1 cellular context compared by ENCODE assay signal in genomic region chr6:12577124-12577845, GRCh38.
TF ChIP-seq lines count a peak whose summit lies in the region.

No MANE protein-coding gene starts in this region.

TF ChIP-seq in A549, 52 proteins besides CTCF, POLR2A, EP300 and RAD21 (continued from another document):
- no peak for TF ChIP-seq KDM1A (IDR thresholded peaks at IDR 0.05; ENCODE audit: low read depth)
- no peak for TF ChIP-seq ZNF302 (CRISPR knock-in tag; IDR thresholded peaks at IDR 0.05)
- no peak for TF ChIP-seq JUNB (IDR thresholded peaks at IDR 0.05)
- no peak for TF ChIP-seq SREBF2 (IDR thresholded peaks at IDR 0.05)
- TF ChIP-seq CHD2 (IDR thresholded peaks at IDR 0.05; ENCODE audit: low read length, partially characterized antibody) = no peak
- TF ChIP-seq NFE2L2 (conservative IDR thresholded peaks at IDR 0.05; ENCODE audit: low read length) = no peak
- no peak for TF ChIP-seq BHLHE40 (IDR thresholded peaks at IDR 0.05; ENCODE audit: low read depth, low read length)
- TF ChIP-seq HES2 (IDR thresholded peaks at IDR 0.05) = no peak
- no peak for TF ChIP-seq CBX2 (IDR thresholded peaks at IDR 0.05; ENCODE audit: borderline replicate concordance, low read depth)
- TF ChIP-seq ATOH8 (CRISPR knock-in tag; IDR thresholded peaks at IDR 0.05; ENCODE audit: low read depth) = no peak
- no peak for TF ChIP-seq GATA3 (IDR thresholded peaks at IDR 0.05; ENCODE audit: borderline replicate concordance)
- TF ChIP-seq, protein P1, sequence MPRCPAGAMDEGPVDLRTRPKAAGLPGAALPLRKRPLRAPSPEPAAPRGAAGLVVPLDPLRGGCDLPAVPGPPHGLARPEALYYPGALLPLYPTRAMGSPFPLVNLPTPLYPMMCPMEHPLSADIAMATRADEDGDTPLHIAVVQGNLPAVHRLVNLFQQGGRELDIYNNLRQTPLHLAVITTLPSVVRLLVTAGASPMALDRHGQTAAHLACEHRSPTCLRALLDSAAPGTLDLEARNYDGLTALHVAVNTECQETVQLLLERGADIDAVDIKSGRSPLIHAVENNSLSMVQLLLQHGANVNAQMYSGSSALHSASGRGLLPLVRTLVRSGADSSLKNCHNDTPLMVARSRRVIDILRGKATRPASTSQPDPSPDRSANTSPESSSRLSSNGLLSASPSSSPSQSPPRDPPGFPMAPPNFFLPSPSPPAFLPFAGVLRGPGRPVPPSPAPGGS (IDR thresholded peaks at IDR 0.05) = no peak
- TF ChIP-seq, protein P2, sequence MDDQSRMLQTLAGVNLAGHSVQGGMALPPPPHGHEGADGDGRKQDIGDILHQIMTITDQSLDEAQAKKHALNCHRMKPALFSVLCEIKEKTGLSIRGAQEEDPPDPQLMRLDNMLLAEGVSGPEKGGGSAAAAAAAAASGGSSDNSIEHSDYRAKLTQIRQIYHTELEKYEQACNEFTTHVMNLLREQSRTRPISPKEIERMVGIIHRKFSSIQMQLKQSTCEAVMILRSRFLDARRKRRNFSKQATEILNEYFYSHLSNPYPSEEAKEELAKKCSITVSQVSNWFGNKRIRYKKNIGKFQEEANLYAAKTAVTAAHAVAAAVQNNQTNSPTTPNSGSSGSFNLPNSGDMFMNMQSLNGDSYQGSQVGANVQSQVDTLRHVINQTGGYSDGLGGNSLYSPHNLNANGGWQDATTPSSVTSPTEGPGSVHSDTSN (IDR thresholded peaks at IDR 0.05) = no peak
- TF ChIP-seq RFX5 (IDR thresholded peaks at IDR 0.05) = no peak
- no peak for TF ChIP-seq HOXA7 (CRISPR knock-in tag; IDR thresholded peaks at IDR 0.05)
